ENCODE assay signal across 8 cellular contexts in the genomic region with DNA sequence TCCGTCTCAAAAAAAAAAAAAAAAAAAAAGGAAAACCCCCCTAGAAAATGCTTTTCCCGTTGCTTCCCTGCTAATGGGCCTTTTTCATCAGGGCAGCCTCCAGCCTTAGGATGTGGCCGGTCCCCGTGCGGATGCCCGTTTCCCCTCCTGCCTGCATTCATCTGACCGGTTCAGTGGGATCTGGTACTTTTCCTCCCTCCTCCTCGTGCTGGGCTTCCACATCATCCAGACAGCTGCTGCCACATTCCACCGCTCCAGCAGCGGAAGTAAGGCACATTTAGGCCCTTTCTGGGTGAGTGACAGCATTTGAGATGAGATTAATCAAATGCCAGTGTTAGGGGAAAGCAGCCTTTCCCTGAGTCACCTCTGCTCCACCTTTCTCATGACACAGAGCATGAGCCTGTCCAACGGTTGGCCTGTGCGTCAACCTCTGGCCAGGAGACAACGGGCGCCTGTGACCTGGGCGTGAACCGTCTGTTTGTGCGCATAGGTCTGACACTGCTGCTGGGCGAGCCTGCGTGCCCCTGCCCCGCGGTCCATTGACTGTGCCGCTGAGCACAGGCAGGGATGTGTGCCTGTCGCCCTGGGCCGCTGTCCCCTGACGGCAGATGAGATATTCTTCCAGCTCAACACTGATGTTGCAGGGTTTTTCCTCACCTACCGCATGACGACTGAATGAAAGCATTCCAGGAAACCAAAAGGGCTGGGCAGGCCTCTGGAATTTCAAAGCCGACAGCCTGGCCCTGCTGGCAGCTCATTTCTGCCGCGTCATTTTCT.
DNase-seq lines count a peak whose midpoint lies in the region; ATAC-seq and TF ChIP-seq lines count a peak whose summit lies in the region.

No MANE protein-coding gene starts in this region.

- no peaks in the 10 kb centered on the region for H3K27me3 ChIP-seq in BE2C
- no peaks in the 10 kb centered on the region for H3K27me3 ChIP-seq in psoas muscle (ENCODE audit: insufficient read depth in 3 of 3, low read length in 2 of 3)

- peak; percentile 46 for DNase-seq in BE2C
- DNase-seq in Right ventricle myocardium superior: peak; percentile 82
- DNase-seq in psoas muscle: peak; percentile 82 to 83
- no peak for DNase-seq in AML-193 (lab: John Stamatoyannopoulos, UW)

- peak overlapping the region; percentile 67 for H3K4me3 Mint-ChIP-seq in activated naive CD8-positive, alpha-beta T cell

- H3K27ac Mint-ChIP-seq in activated naive CD8-positive, alpha-beta T cell: peak overlapping the region; percentile 82

- no peak for TF ChIP-seq CTCF in BE2C (IDR thresholded peaks at IDR 0.05; ENCODE audit: low read depth, low read length)
- TF ChIP-seq CTCF in psoas muscle (IDR thresholded peaks at IDR 0.05): no peak

- intact Hi-C loops in Right ventricle myocardium superior (cut with DNase I): no loop called here
- intact Hi-C loops in psoas muscle (cut with DNase I): loop anchor here in 1 of 2 donors (5.0 kb wide), 1 partner anchor 38 kb away; no protein-coding TSS in a partner anchor

- TF ChIP-seq EP300 in Ishikawa (IDR thresholded peaks at IDR 0.05; ENCODE audit: borderline replicate concordance): peak; percentile 99

- TF ChIP-seq RAD21 in Ishikawa (IDR thresholded peaks at IDR 0.05; ENCODE audit: low read depth): no peak; the same call in 1 of the 2 replicates

- H3K9me3 Mint-ChIP-seq in activated naive CD8-positive, alpha-beta T cell (ENCODE audit: low read depth): no peaks in the 10 kb centered on the region

- no peaks in the 10 kb centered on the region for H3K27me3 Mint-ChIP-seq in activated naive CD8-positive, alpha-beta T cell

- whole genome bisulfite sequencing in psoas muscle, 3 donors: 17 to 22% (median 19%) methylated on average over 29 to 30 of the region's 30 CpGs

- peak overlapping the region; percentile 15 for H3K4me3 ChIP-seq in BE2C (ENCODE audit: low read depth, low read length)
- H3K4me3 ChIP-seq in psoas muscle: peak overlapping the region; percentile 33

- peaks cover 33% of the 10 kb centered on the region for H3K4me1 Mint-ChIP-seq in activated naive CD8-positive, alpha-beta T cell (ENCODE audit: low read depth)

- no peaks in the 10 kb centered on the region for H3K4me1 ChIP-seq in BE2C
- peaks cover 22% of the 10 kb centered on the region for H3K4me1 ChIP-seq in psoas muscle

- H3K36me3 ChIP-seq in BE2C: no peaks in the 10 kb centered on the region
- no peaks in the 10 kb centered on the region for H3K36me3 ChIP-seq in psoas muscle (ENCODE audit: insufficient read depth in 1 of 2, low read depth in 1 of 2)

- H3K36me3 Mint-ChIP-seq in activated naive CD8-positive, alpha-beta T cell: peaks cover 3% of the 10 kb centered on the region

- H3K9me3 ChIP-seq in BE2C: no peaks in the 10 kb centered on the region
- no peaks in the 10 kb centered on the region for H3K9me3 ChIP-seq in psoas muscle

- ATAC-seq in Right ventricle myocardium superior (ENCODE audit: poor library complexity) (peak; percentile 87), psoas muscle (peak; percentile 87 to 91 (median 89)), GM19351 (IDR thresholded peaks at IDR 0.05; ENCODE audit: unreplicated experiment) (no peak), HG03039 (IDR thresholded peaks at IDR 0.05; ENCODE audit: unreplicated experiment) (no peak)

- peak overlapping the region; percentile 85 for H3K27ac ChIP-seq in psoas muscle

TF ChIP-seq in Ishikawa, 13 proteins besides CTCF, POLR2A, EP300 and RAD21:
- TF ChIP-seq YY1 (IDR thresholded peaks at IDR 0.05; ENCODE audit: low read depth): peak; percentile 6; the same call in 1 of the 2 replicates
- peak; percentile 98 for TF ChIP-seq FOXM1 (IDR thresholded peaks at IDR 0.05; ENCODE audit: borderline replicate concordance, low read depth)
- peak; percentile 54 for TF ChIP-seq CEBPB (IDR thresholded peaks at IDR 0.05)
- TF ChIP-seq, protein P1, sequence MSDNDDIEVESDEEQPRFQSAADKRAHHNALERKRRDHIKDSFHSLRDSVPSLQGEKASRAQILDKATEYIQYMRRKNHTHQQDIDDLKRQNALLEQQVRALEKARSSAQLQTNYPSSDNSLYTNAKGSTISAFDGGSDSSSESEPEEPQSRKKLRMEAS (IDR thresholded peaks at IDR 0.05): peak; percentile 85
- no peak for TF ChIP-seq EGR1 (IDR thresholded peaks at IDR 0.05)
- TF ChIP-seq, protein P2, sequence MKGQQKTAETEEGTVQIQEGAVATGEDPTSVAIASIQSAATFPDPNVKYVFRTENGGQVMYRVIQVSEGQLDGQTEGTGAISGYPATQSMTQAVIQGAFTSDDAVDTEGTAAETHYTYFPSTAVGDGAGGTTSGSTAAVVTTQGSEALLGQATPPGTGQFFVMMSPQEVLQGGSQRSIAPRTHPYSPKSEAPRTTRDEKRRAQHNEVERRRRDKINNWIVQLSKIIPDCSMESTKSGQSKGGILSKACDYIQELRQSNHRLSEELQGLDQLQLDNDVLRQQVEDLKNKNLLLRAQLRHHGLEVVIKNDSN (IDR thresholded peaks at IDR 0.05): peak; percentile 44
- TF ChIP-seq TEAD4 (IDR thresholded peaks at IDR 0.05): peak; percentile 99
- TF ChIP-seq, protein P3, sequence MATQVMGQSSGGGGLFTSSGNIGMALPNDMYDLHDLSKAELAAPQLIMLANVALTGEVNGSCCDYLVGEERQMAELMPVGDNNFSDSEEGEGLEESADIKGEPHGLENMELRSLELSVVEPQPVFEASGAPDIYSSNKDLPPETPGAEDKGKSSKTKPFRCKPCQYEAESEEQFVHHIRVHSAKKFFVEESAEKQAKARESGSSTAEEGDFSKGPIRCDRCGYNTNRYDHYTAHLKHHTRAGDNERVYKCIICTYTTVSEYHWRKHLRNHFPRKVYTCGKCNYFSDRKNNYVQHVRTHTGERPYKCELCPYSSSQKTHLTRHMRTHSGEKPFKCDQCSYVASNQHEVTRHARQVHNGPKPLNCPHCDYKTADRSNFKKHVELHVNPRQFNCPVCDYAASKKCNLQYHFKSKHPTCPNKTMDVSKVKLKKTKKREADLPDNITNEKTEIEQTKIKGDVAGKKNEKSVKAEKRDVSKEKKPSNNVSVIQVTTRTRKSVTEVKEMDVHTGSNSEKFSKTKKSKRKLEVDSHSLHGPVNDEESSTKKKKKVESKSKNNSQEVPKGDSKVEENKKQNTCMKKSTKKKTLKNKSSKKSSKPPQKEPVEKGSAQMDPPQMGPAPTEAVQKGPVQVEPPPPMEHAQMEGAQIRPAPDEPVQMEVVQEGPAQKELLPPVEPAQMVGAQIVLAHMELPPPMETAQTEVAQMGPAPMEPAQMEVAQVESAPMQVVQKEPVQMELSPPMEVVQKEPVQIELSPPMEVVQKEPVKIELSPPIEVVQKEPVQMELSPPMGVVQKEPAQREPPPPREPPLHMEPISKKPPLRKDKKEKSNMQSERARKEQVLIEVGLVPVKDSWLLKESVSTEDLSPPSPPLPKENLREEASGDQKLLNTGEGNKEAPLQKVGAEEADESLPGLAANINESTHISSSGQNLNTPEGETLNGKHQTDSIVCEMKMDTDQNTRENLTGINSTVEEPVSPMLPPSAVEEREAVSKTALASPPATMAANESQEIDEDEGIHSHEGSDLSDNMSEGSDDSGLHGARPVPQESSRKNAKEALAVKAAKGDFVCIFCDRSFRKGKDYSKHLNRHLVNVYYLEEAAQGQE (IDR thresholded peaks at IDR 0.05; ENCODE audit: low read depth): no peak
- TF ChIP-seq NFIC (IDR thresholded peaks at IDR 0.05): peak; percentile 92
- TF ChIP-seq TCF12 (IDR thresholded peaks at IDR 0.05; ENCODE audit: low read depth): peak; percentile 99
- no peak; the same call in 1 of the 2 replicates for TF ChIP-seq ZBTB7A (IDR thresholded peaks at IDR 0.05; ENCODE audit: low read depth)
- TF ChIP-seq TAF1 (IDR thresholded peaks at IDR 0.05; ENCODE audit: low read depth): peak; percentile 42
- peak; percentile 62 for TF ChIP-seq CREB1 (IDR thresholded peaks at IDR 0.05; ENCODE audit: low read depth)

Comparison
In these comparisons a context has a peak if more than half of its experiments do, and no peak if none do; other contexts are left out.
1. DNase-seq: peak in BE2C (single experiment), Right ventricle myocardium superior (single experiment) and psoas muscle (2 of 2); none in AML-193 (0 of 2).
2. ATAC-seq: peak in Right ventricle myocardium superior (single experiment) and psoas muscle (4 of 4); none in GM19351 (single experiment) and HG03039 (single experiment).